15 cellular contexts compared by ENCODE assay signal in the genomic region with DNA sequence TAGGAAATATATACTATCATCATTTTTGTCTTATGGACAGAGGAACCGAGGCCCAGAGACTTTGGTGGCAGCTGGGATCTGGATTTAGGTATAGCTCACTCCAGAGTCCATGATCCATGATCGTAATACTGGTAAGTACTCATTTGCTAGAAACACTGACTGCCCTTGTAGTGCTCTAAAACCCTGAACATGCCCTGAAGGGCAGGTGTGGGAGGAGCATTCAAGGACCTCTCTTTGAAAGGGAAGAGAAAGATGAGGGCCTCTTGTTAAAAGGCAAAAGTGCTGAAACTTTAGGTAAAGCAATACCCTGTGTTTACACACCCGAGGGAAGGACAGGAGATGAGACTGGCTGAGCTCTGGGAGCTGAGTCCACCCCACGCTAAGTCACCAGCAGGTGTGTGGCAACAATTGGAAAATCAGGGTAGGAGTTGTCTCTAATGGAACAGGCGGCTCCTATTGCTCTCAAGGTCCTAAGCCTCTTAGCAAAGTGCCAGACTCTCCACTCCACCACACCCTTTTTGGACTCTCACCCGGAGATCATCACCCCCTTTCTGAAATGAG. TPM values are rescaled to one million over a fixed set of nuclear protein-coding genes. Genes with fewer than 3 reads are reported as not detected.
"Had no signal": no experiment of that assay in that cellular context is flagged by ENCODE, and none has a peak within 500 bp of the region (broad histone marks: within the 10 kb centered on the region; RNA-seq: fewer than 3 reads in every experiment).

No MANE protein-coding gene starts in this region.

- FAIRE-seq: kidney had no signal

- H3K9me3 ChIP-seq: colonic mucosa, esophagus squamous epithelium, stomach, thoracic aorta had no signal

- H3K4me1 ChIP-seq: colonic mucosa, esophagus squamous epithelium, stomach had no signal

- H3K27ac ChIP-seq: colonic mucosa, esophagus squamous epithelium, stomach, thoracic aorta had no signal

- DNase-seq: activated CD4-positive, CD25-positive, alpha-beta regulatory T cell treated with anti-CD3 and anti-CD28 coated beads, Interleukin-2, amount 50 U/mL, for 72 hours; activated naive CD8-positive, alpha-beta T cell treated with anti-CD3 and anti-CD28 coated beads, Interleukin-2, amount 10 ng/mL, durations not matched to agents 7 days and 5 days; central memory CD4-positive, alpha-beta T cell; colonic mucosa; esophagus squamous epithelium; hypothalamus; kidney; left ventricle myocardium superior; posterior cingulate gyrus; retina; stimulated activated CD4-positive, alpha-beta T cell treated with anti-CD3 and anti-CD28 coated beads, Interleukin-12 subunit alpha, Interleukin-12 subunit beta, amount 100 ng/mL, for 4 hours; stimulated activated CD4-positive, alpha-beta T cell treated with anti-CD3 and anti-CD28 coated beads, Interleukin-2, amount 100 ng/mL, for 24 hours; stomach had no signal

- H3K27me3 ChIP-seq: colonic mucosa had no signal

- H3K36me3 ChIP-seq: colonic mucosa, esophagus squamous epithelium, stomach, thoracic aorta had no signal

- H3K4me3 ChIP-seq: colonic mucosa, esophagus squamous epithelium, stomach, thoracic aorta had no signal

RNA-seq across cellular contexts. Expression of gene TRPC7, which starts 34.9 kb away (rescaled TPM):
- polyA plus RNA-seq: stomach, urinary bladder had no signal
